Comparison of ENCODE assay signal across 9 cellular contexts in genomic region chr7:122137291-122138077, GRCh38. TPM values are rescaled to one million over a fixed set of nuclear protein-coding genes. Genes with fewer than 3 reads are reported as not detected.
DNase-seq lines count a peak whose midpoint lies in the region; ATAC-seq and TF ChIP-seq lines count a peak whose summit lies in the region.
"Had no signal": no experiment of that assay in that cellular context is flagged by ENCODE, and none has a peak within 500 bp of the region (broad histone marks: within the 10 kb centered on the region; RNA-seq: fewer than 3 reads in every experiment).

No MANE protein-coding gene starts in this region.

- no peaks in the 10 kb centered on the region for H3K9me3 ChIP-seq in MM.1S (replicated peaks; ENCODE audit: insufficient read depth, low read length)
- H3K9me3 ChIP-seq in muscle layer of colon (ENCODE audit: low read length) = no peaks in the 10 kb centered on the region

- no peak overlapping the region for H3K4me3 ChIP-seq in MM.1S (ENCODE audit: low read length)
- peak overlapping the region; percentile 2 to 62 (median 42) for H3K4me3 ChIP-seq in dorsolateral prefrontal cortex
- H3K4me3 ChIP-seq in muscle layer of colon (ENCODE audit: low read depth in 1 of 2, low read length in 2 of 2) = peak overlapping the region; percentile 12 to 36

- no peaks in the 10 kb centered on the region for H3F3A ChIP-seq in MM.1S (ENCODE audit: insufficient read depth, low read length)

- H3K4me1 ChIP-seq in MM.1S (ENCODE audit: low read length) = peaks cover 8% of the 10 kb centered on the region; the same call in 1 of the 2 replicates
- peaks cover 5% of the 10 kb centered on the region for H3K4me1 ChIP-seq in muscle layer of colon (ENCODE audit: insufficient read depth, low read length)

- H4K20me1 ChIP-seq in MM.1S (ENCODE audit: insufficient read depth, low read length) = no peaks in the 10 kb centered on the region

- H3K36me3 ChIP-seq in MM.1S (replicated peaks; ENCODE audit: insufficient read depth, low read length) (no peaks in the 10 kb centered on the region), muscle layer of colon (ENCODE audit: insufficient read depth, low read length) (no peaks in the 10 kb centered on the region)

- H3K4me2 ChIP-seq in MM.1S (ENCODE audit: low read depth, low read length) = peak overlapping the region; percentile 7; the same call in 1 of the 2 replicates

- DNase-seq in AG09319 (ENCODE audit: extremely low read depth, low read depth) (peak; percentile 7), MM.1S (no peak), dorsolateral prefrontal cortex (no peak), islet precursor cell (no peak), NCI-H446 treated with DMSO at 0.1 percent for 48 hours (lab: John Stamatoyannopoulos, UW) (no peak)
- DNase-seq: foreskin melanocyte had no signal

- no peaks in the 10 kb centered on the region for H3K9me2 ChIP-seq in MM.1S (replicated peaks; ENCODE audit: insufficient read depth, low read length)

- H3K79me2 ChIP-seq in MM.1S (ENCODE audit: low read length) = no peaks in the 10 kb centered on the region

- TF ChIP-seq CTCF in AG09319 (IDR thresholded peaks at IDR 0.05; ENCODE audit: low read depth, low read length) (no peak), MM.1S (IDR thresholded peaks at IDR 0.05; ENCODE audit: low read length) (no peak), dorsolateral prefrontal cortex (IDR thresholded peaks at IDR 0.05 in 54 of 56, conservative IDR thresholded peaks at IDR 0.05 in 2 of 56; ENCODE audit: low read depth in 1 of 56, partially characterized antibody in 56 of 56) (no peak)

- ATAC-seq in GM21390 (IDR thresholded peaks at IDR 0.05; ENCODE audit: unreplicated experiment) (no peak), GM18502 (IDR thresholded peaks at IDR 0.05; ENCODE audit: poor library complexity, unreplicated experiment) (no peak)

- H3K27me3 ChIP-seq in MM.1S (replicated peaks; ENCODE audit: insufficient read depth, low read length) (no peaks in the 10 kb centered on the region), dorsolateral prefrontal cortex (no peaks in the 10 kb centered on the region), muscle layer of colon (ENCODE audit: control insufficient read depth in 1 of 2, insufficient read depth in 2 of 2, low read length in 2 of 2) (no peaks in the 10 kb centered on the region)

- H2AFZ ChIP-seq in MM.1S (ENCODE audit: low read length) = no peak overlapping the region

- H3K9ac ChIP-seq in MM.1S (ENCODE audit: low read length) = no peak overlapping the region
- peak overlapping the region; percentile 46 for H3K9ac ChIP-seq in muscle layer of colon (ENCODE audit: low read length)

- H3K27ac ChIP-seq in MM.1S (ENCODE audit: low read length) (no peak overlapping the region), dorsolateral prefrontal cortex (peak overlapping the region in 1 of 59 donors; percentile 13), muscle layer of colon (ENCODE audit: low read depth, low read length) (no peak overlapping the region)

- intact Hi-C loops in dorsolateral prefrontal cortex (cut with DNase I) = no loop called here

RNA-seq across cellular contexts. Expression of gene AASS, which starts 6.6 kb away (rescaled TPM):
- total RNA-seq in dorsolateral prefrontal cortex = 10 to 100 TPM; 10.5 to 43.3 (median 22.5) TPM
